20 cellular contexts compared by ENCODE assay signal in the genomic region with DNA sequence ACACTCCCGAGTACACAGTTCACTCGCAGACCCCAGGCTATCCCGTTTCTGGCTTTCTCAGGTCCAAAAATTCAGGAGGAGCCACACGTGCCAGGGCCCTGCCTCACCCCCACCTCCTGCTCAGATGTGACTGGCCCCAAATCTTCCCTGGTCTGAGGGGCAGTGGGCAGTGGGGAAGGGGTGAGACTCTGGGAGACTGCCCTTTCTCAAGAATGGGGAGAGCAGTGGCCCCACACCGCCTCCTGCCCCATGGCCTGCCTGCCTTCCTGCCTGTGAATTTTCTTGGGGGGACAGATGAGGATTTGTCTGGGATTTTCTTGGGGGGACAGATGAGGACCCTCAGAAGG.
DNase-seq lines count a peak whose midpoint lies in the region; ATAC-seq and TF ChIP-seq lines count a peak whose summit lies in the region.
"Had no signal": no experiment of that assay in that cellular context is flagged by ENCODE, and none has a peak within 500 bp of the region (broad histone marks: within the 10 kb centered on the region; RNA-seq: fewer than 3 reads in every experiment).

No MANE protein-coding gene starts in this region.

- H3K27ac Mint-ChIP-seq in natural killer cell treated with Interleukin-12 subunit alpha and Interleukin-12 subunit beta and Interleukin-15 and Interleukin-18, amount 100 ng/mL, for 72 hours = no peak overlapping the region
- H3K27ac Mint-ChIP-seq: CD14-positive monocyte; CD4-positive, alpha-beta memory T cell; H9 had no signal

- no peak for ATAC-seq in activated CD4-positive, CD25-positive, alpha-beta regulatory T cell treated with anti-CD3 and anti-CD28 coated beads, Interleukin-2, amount 50 U/mL, for 24 hours
- ATAC-seq in RWPE2 (ENCODE audit: low read depth) = no peak
- ATAC-seq in sciatic nerve = no peak
- no peak for ATAC-seq in natural killer cell treated with Interleukin-12 subunit alpha and Interleukin-12 subunit beta and Interleukin-15 and Interleukin-18, amount 100 ng/mL, for 72 hours
- ATAC-seq: A549 had no signal

- H3K9me3 ChIP-seq in RWPE2 (ENCODE audit: severe bottlenecking) (no peaks in the 10 kb centered on the region), tibial artery (no peaks in the 10 kb centered on the region)
- H3K9me3 ChIP-seq: A549, BLaER1 had no signal

- TF ChIP-seq CTCF in RWPE2 (IDR thresholded peaks at IDR 0.05; ENCODE audit: poor library complexity, severe bottlenecking) (no peak), tibial artery (IDR thresholded peaks at IDR 0.05) (no peak)

- H3K27ac ChIP-seq in RWPE2 (ENCODE audit: poor library complexity, severe bottlenecking) (no peak overlapping the region), tibial artery (no peak overlapping the region)
- H3K27ac ChIP-seq: 22Rv1, A549, BLaER1 had no signal

- H3K4me1 ChIP-seq in RWPE2 (ENCODE audit: insufficient read depth, poor library complexity, severe bottlenecking) (no peaks in the 10 kb centered on the region), tibial artery (no peaks in the 10 kb centered on the region)

- no peaks in the 10 kb centered on the region for H3K4me1 Mint-ChIP-seq in natural killer cell treated with Interleukin-12 subunit alpha and Interleukin-12 subunit beta and Interleukin-15 and Interleukin-18, amount 100 ng/mL, for 72 hours (ENCODE audit: low read depth in 2 of 2)
- H3K4me1 Mint-ChIP-seq: CD14-positive monocyte; CD4-positive, alpha-beta memory T cell had no signal

- H3K4me3 ChIP-seq in RWPE2 (ENCODE audit: severe bottlenecking) = no peak overlapping the region
- no peak overlapping the region for H3K4me3 ChIP-seq in tibial artery
- H3K4me3 ChIP-seq: A549, BLaER1 had no signal

- peaks cover 22 to 26% of the 10 kb centered on the region in 2 donors for H3K27me3 Mint-ChIP-seq in natural killer cell treated with Interleukin-12 subunit alpha and Interleukin-12 subunit beta and Interleukin-15 and Interleukin-18, amount 100 ng/mL, for 72 hours

- H3K36me3 ChIP-seq in RWPE2 (ENCODE audit: low read depth) (no peaks in the 10 kb centered on the region), tibial artery (no peaks in the 10 kb centered on the region)
- H3K36me3 ChIP-seq: BLaER1 had no signal

- H3K36me3 Mint-ChIP-seq in natural killer cell treated with Interleukin-12 subunit alpha and Interleukin-12 subunit beta and Interleukin-15 and Interleukin-18, amount 100 ng/mL, for 72 hours = no peaks in the 10 kb centered on the region
- H3K36me3 Mint-ChIP-seq: CD14-positive monocyte; CD4-positive, alpha-beta memory T cell had no signal

- no peaks in the 10 kb centered on the region for H3K9me3 Mint-ChIP-seq in natural killer cell treated with Interleukin-12 subunit alpha and Interleukin-12 subunit beta and Interleukin-15 and Interleukin-18, amount 100 ng/mL, for 72 hours
- H3K9me3 Mint-ChIP-seq: H9 had no signal

- no peak overlapping the region for H3K4me3 Mint-ChIP-seq in natural killer cell treated with Interleukin-12 subunit alpha and Interleukin-12 subunit beta and Interleukin-15 and Interleukin-18, amount 100 ng/mL, for 72 hours
- H3K4me3 Mint-ChIP-seq: CD14-positive monocyte; CD4-positive, alpha-beta memory T cell; H9 had no signal

- intact Hi-C loops in sciatic nerve (cut with DNase I) (no loop called here), tibial artery (cut with DNase I; ENCODE audit: low total_unique reads) (no loop called here)

- H3K27me3 ChIP-seq in RWPE2 (ENCODE audit: insufficient read depth, poor library complexity, severe bottlenecking) (no peaks in the 10 kb centered on the region), tibial artery (peaks cover 0 to 40% of the 10 kb centered on the region in 2 donors)
- H3K27me3 ChIP-seq: BLaER1 had no signal

- DNase-seq in activated CD4-positive, CD25-positive, alpha-beta regulatory T cell treated with anti-CD3 and anti-CD28 coated beads, Interleukin-2, amount 50 U/mL, for 72 hours = peak; percentile 8
- DNase-seq in RWPE2 (ENCODE audit: low spot score) (peak; percentile 52), mesenteric fat pad (ENCODE audit: low spot score) (peak; percentile 33), sciatic nerve (ENCODE audit: low spot score) (peak; percentile 28), SKM-1 (lab: John Stamatoyannopoulos, UW; ENCODE audit: unreplicated experiment) (no peak), tibial artery (no peak)
- no peak for DNase-seq in natural killer cell treated with Interleukin-12 subunit alpha and Interleukin-12 subunit beta and Interleukin-15 and Interleukin-18, amount 100 ng/mL, for 72 hours (ENCODE audit: low spot score)
- DNase-seq: AML-193; CD4-positive, alpha-beta memory T cell; DMS153; DMS79; GDM1; GOT3; H9; IMR-90 had no signal

Comparison
In these comparisons a context has a peak if more than half of its experiments do, and no peak if none do; other contexts are left out.
1. DNase-seq: peak in activated CD4-positive, CD25-positive, alpha-beta regulatory T cell treated with anti-CD3 and anti-CD28 coated beads, Interleukin-2, amount 50 U/mL, for 72 hours (single experiment), RWPE2 (single experiment), mesenteric fat pad (single experiment) and sciatic nerve (single experiment); none in SKM-1 (single experiment), natural killer cell treated with Interleukin-12 subunit alpha and Interleukin-12 subunit beta and Interleukin-15 and Interleukin-18, amount 100 ng/mL, for 72 hours (single experiment) and tibial artery (0 of 2).